In the genomic region with DNA sequence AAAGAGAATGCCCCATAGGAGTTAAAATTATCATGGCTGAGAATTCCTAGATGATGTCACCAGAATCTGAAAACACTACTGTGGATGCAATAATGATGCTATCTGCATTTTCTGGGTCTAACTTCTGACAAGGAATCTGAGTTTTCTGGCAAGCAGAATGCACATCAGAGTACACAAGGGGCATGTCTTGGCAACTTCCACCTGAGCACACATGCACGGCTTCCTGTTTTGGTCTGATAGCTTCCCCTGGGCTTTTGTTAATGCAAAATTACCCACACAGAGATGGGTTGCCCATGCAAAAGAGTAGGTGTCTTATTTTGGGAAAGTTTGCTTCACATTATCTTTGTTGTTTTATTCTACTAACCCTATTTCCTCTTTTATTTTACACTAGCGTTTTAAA, we compare ENCODE assay signal across 8 cellular contexts.
A peak's percentile ranks its signal among the peaks of the same experiment; 100 is the strongest.
DNase-seq lines count a peak whose midpoint lies in the region; ATAC-seq, FAIRE-seq and TF ChIP-seq lines count a peak whose summit lies in the region.
"Had no signal": no experiment of that assay in that cellular context is flagged by ENCODE, and none has a peak within 500 bp of the region (broad histone marks: within the 10 kb centered on the region; RNA-seq: fewer than 3 reads in every experiment).

No MANE protein-coding gene starts in this region.

- dilution Hi-C loops in keratinocyte (cut with MboI; ENCODE audit: extremely low pct_ligation_motif_present, low sequenced_read_pairs) = no loop called here

- no peaks in the 10 kb centered on the region for H3K79me2 ChIP-seq in keratinocyte (ENCODE audit: control insufficient read depth, insufficient read depth, low read length)

- H3K4me3 ChIP-seq in keratinocyte (ENCODE audit: control insufficient read depth in 2 of 3, extremely low read depth in 1 of 3, insufficient read depth in 2 of 3, low read depth in 1 of 3, low read length in 3 of 3) = no peak overlapping the region
- H3K4me3 ChIP-seq: stomach had no signal

- no peak overlapping the region for H3K27ac ChIP-seq in keratinocyte (ENCODE audit: control insufficient read depth, insufficient read depth, low read length)
- H3K27ac ChIP-seq: stomach had no signal

- H3K9ac ChIP-seq in keratinocyte (ENCODE audit: control insufficient read depth, extremely low read depth, insufficient read depth, low read length) = no peak overlapping the region

- DNase-seq in NOMO-1 (lab: John Stamatoyannopoulos, UW; ENCODE audit: unreplicated experiment in 2 of 2) = peak; percentile 36 to 45
- peak; percentile 13 for DNase-seq in keratinocyte (ENCODE audit: low read depth, low spot score)
- DNase-seq in NCI-H2107 (lab: John Stamatoyannopoulos, UW) = no peak
- DNase-seq in NCI-H1105 treated with DMSO at 0.1 percent for 48 hours (lab: John Stamatoyannopoulos, UW) = no peak
- DNase-seq in HT-29 (ENCODE audit: low spot score) = no peak
- DNase-seq: stomach had no signal

- peak; percentile 91 for FAIRE-seq in keratinocyte (lab: Jason Lieb, UNC)

- H3K9me1 ChIP-seq in keratinocyte (ENCODE audit: control insufficient read depth, extremely low read depth, insufficient read depth, low read length) = no peaks in the 10 kb centered on the region

- no peaks in the 10 kb centered on the region for H3K36me3 ChIP-seq in keratinocyte (ENCODE audit: control insufficient read depth in 2 of 2, extremely low read depth in 1 of 2, insufficient read depth in 2 of 2, low read length in 2 of 2)
- H3K36me3 ChIP-seq: stomach had no signal

- peak overlapping the region; percentile 72 for H2AFZ ChIP-seq in keratinocyte (ENCODE audit: control insufficient read depth, low read length)

- no peaks in the 10 kb centered on the region for H3K9me3 ChIP-seq in keratinocyte (ENCODE audit: control insufficient read depth, low read depth, low read length)
- H3K9me3 ChIP-seq: stomach had no signal

- H3K4me2 ChIP-seq in keratinocyte (ENCODE audit: control insufficient read depth, extremely low read depth, insufficient read depth, low read depth, low read length) = peak overlapping the region; percentile 35

- H3K4me1 ChIP-seq in keratinocyte (ENCODE audit: control insufficient read depth, extremely low read depth, insufficient read depth, low read length) = peaks cover 23% of the 10 kb centered on the region
- H3K4me1 ChIP-seq: stomach had no signal

- TF ChIP-seq CTCF in keratinocyte (optimal IDR thresholded peaks at IDR 0.05 in 1 of 3, IDR thresholded peaks at IDR 0.05 in 1 of 3, conservative IDR thresholded peaks at IDR 0.05 in 1 of 3; ENCODE audit: extremely low read depth in 1 of 3, insufficient read depth in 2 of 3, low read length in 3 of 3) = no peak

- H4K20me1 ChIP-seq in keratinocyte (ENCODE audit: control insufficient read depth, extremely low read depth, insufficient read depth, low read length) = no peaks in the 10 kb centered on the region

- no peaks in the 10 kb centered on the region for H3K27me3 ChIP-seq in keratinocyte (ENCODE audit: control insufficient read depth, extremely low read depth, insufficient read depth, low read length)
- H3K27me3 ChIP-seq: stomach had no signal

- peak; percentile 99 for ATAC-seq in GM18907 (IDR thresholded peaks at IDR 0.05; ENCODE audit: unreplicated experiment)
- peak; percentile 77 for ATAC-seq in HG02588 (IDR thresholded peaks at IDR 0.05; ENCODE audit: unreplicated experiment)

Comparison
In these comparisons a context has a peak if more than half of its experiments do, and no peak if none do; other contexts are left out.
1. DNase-seq: peak in NOMO-1 (2 of 2) and keratinocyte (single experiment); none in NCI-H2107 (single experiment), NCI-H1105 treated with DMSO at 0.1 percent for 48 hours (single experiment) and HT-29 (single experiment).